ENCODE assay signal across 26 cellular contexts in genomic region chr12:90396556-90396955, GRCh38.
"Had no signal": no experiment of that assay in that cellular context is flagged by ENCODE, and none has a peak within 500 bp of the region (broad histone marks: within the 10 kb centered on the region; RNA-seq: fewer than 3 reads in every experiment).

No MANE protein-coding gene starts in this region.

- DNase-seq: naive thymus-derived CD8-positive, alpha-beta T cell; nephron progenitor cell; nucleus accumbens; pancreas; retina; right cardiac atrium; stimulated activated CD4-positive, alpha-beta T cell treated with anti-CD3 and anti-CD28 coated beads, Interleukin-15, amount 100 ng/mL, for 24 hours; stimulated activated CD4-positive, alpha-beta T cell treated with anti-CD3 and anti-CD28 coated beads, Interleukin-2, amount 100 ng/mL, for 24 hours; stimulated activated CD4-positive, alpha-beta T cell treated with anti-CD3 and anti-CD28 coated beads, Interleukin-2, amount 100 ng/mL, for 48 hours; stimulated activated CD4-positive, alpha-beta T cell treated with anti-CD3 and anti-CD28 coated beads, Interleukin-4, amount 100 ng/mL, for 24 hours; stimulated activated naive B cell treated with anti-CD40 and anti-IgM and Interleukin-4, amounts not matched to agents 10 μg/mL and 1 μg/mL and 100 μg/mL, for 72 hours; stimulated activated naive CD4-positive, alpha-beta T cell treated with Interleukin-2 at 50 U/mL for 16 hours; stomach; thyroid gland; trophoblast cell; upper lobe of left lung had no signal

- H3K4me1 ChIP-seq: pancreas, prostate gland, stomach, thyroid gland, tibial nerve, upper lobe of left lung, vagina had no signal

- H3K27me3 ChIP-seq: neutrophil, pancreas, stomach, thyroid gland, tibial nerve, upper lobe of left lung, vagina had no signal

- H3K36me3 ChIP-seq: neutrophil, pancreas, prostate gland, stomach, thoracic aorta, thyroid gland, tibial nerve, upper lobe of left lung, vagina had no signal

- H3K9me3 ChIP-seq: pancreas, prostate gland, thyroid gland, vagina had no signal

- ATAC-seq: naive thymus-derived CD8-positive, alpha-beta T cell; natural killer cell treated with Interleukin-12 subunit alpha and Interleukin-12 subunit beta and Interleukin-15 and Interleukin-18, amount 100 ng/mL, for 72 hours; pancreas; right cardiac atrium; sciatic nerve; stimulated activated effector memory CD8-positive, alpha-beta T cell treated with anti-CD3 and anti-CD28 coated beads, Interleukin-12 subunit alpha, Interleukin-12 subunit beta, amount 100 ng/mL, for 72 hours; stimulated activated naive B cell treated with anti-CD40 and anti-IgM and Interleukin-4, amounts not matched to agents 10 μg/mL and 1 μg/mL and 100 μg/mL, for 72 hours had no signal

- FAIRE-seq: pancreas, urothelium cell line had no signal

- H3K4me3 ChIP-seq: pancreas, prostate gland, skin epidermis, stomach, thoracic aorta, thyroid gland, tibial nerve, upper lobe of left lung, vagina had no signal

- H3K27ac ChIP-seq: neutrophil, pancreas, prostate gland, skin epidermis, stomach, thoracic aorta, thyroid gland, tibial nerve, upper lobe of left lung, vagina had no signal
